In genomic region chr1:39277876-39278275, GRCh38 we compare ENCODE assay signal across 20 cellular contexts.
A peak's percentile ranks its signal among the peaks of the same experiment; 100 is the strongest.
DNase-seq lines count a peak whose midpoint lies in the region; ATAC-seq and TF ChIP-seq lines count a peak whose summit lies in the region.
"Had no signal": no experiment of that assay in that cellular context is flagged by ENCODE, and none has a peak within 500 bp of the region (broad histone marks: within the 10 kb centered on the region; RNA-seq: fewer than 3 reads in every experiment).

No MANE protein-coding gene starts in this region.

- H3K27me3 Mint-ChIP-seq in CD8-positive, alpha-beta memory T cell, result no peaks in the 10 kb centered on the region
- peaks cover 80% of the 10 kb centered on the region for H3K27me3 Mint-ChIP-seq in endodermal cell (ENCODE audit: insufficient read depth)
- H3K27me3 Mint-ChIP-seq in natural killer cell treated with Interleukin-12 subunit alpha and Interleukin-12 subunit beta and Interleukin-15 and Interleukin-18, amount 100 ng/mL, for 72 hours, result no peaks in the 10 kb centered on the region

- H3K9me3 Mint-ChIP-seq in CD8-positive, alpha-beta memory T cell, result no peaks in the 10 kb centered on the region
- H3K9me3 Mint-ChIP-seq in endodermal cell, result no peaks in the 10 kb centered on the region
- H3K9me3 Mint-ChIP-seq in natural killer cell treated with Interleukin-12 subunit alpha and Interleukin-12 subunit beta and Interleukin-15 and Interleukin-18, amount 100 ng/mL, for 72 hours, result no peaks in the 10 kb centered on the region

- no peak overlapping the region for H3K4me3 Mint-ChIP-seq in CD8-positive, alpha-beta memory T cell
- H3K4me3 Mint-ChIP-seq in endodermal cell, result no peak overlapping the region
- no peak overlapping the region for H3K4me3 Mint-ChIP-seq in natural killer cell treated with Interleukin-12 subunit alpha and Interleukin-12 subunit beta and Interleukin-15 and Interleukin-18, amount 100 ng/mL, for 72 hours

- H3K36me3 Mint-ChIP-seq in CD8-positive, alpha-beta memory T cell, result peaks cover 0 to 21% (median 5%) of the 10 kb centered on the region in 3 donors
- H3K36me3 Mint-ChIP-seq in endodermal cell (ENCODE audit: low read depth), result peaks cover 6% of the 10 kb centered on the region
- H3K36me3 Mint-ChIP-seq in natural killer cell treated with Interleukin-12 subunit alpha and Interleukin-12 subunit beta and Interleukin-15 and Interleukin-18, amount 100 ng/mL, for 72 hours, result peaks cover 7% of the 10 kb centered on the region

- H3K36me3 ChIP-seq in CD8-positive, alpha-beta memory T cell (ENCODE audit: insufficient read depth, low read length), result peaks cover 10% of the 10 kb centered on the region
- H3K36me3 ChIP-seq in HUES64 (ENCODE audit: insufficient read depth, low read length), result peaks cover 9% of the 10 kb centered on the region
- H3K36me3 ChIP-seq in endodermal cell (ENCODE audit: control insufficient read depth, insufficient read depth, low read length), result peaks cover 5% of the 10 kb centered on the region
- H3K36me3 ChIP-seq: prostate gland had no signal

- H3K27ac ChIP-seq in CD8-positive, alpha-beta memory T cell (ENCODE audit: low read depth, low read length), result no peak overlapping the region
- H3K27ac ChIP-seq in HUES64 (ENCODE audit: low read depth, low read length), result peak overlapping the region; percentile 14; the same call in 1 of the 2 replicates
- H3K27ac ChIP-seq in endodermal cell (ENCODE audit: low read depth, low read length), result no peak overlapping the region
- H3K27ac ChIP-seq: adrenal gland, esophagus muscularis mucosa, left ventricle myocardium inferior, prostate gland, tibial artery had no signal

- H3K9ac ChIP-seq in HUES64 (ENCODE audit: low read depth, low read length) (no peak overlapping the region), endodermal cell (ENCODE audit: extremely low read depth, low read length, poor library complexity, severe bottlenecking) (no peak overlapping the region)

- H3K4me1 Mint-ChIP-seq in CD8-positive, alpha-beta memory T cell, result peaks cover 52 to 57% (median 54%) of the 10 kb centered on the region in 3 donors
- H3K4me1 Mint-ChIP-seq in endodermal cell, result peaks cover 44% of the 10 kb centered on the region
- H3K4me1 Mint-ChIP-seq in natural killer cell treated with Interleukin-12 subunit alpha and Interleukin-12 subunit beta and Interleukin-15 and Interleukin-18, amount 100 ng/mL, for 72 hours (ENCODE audit: low read depth in 2 of 2), result peaks cover 19 to 21% of the 10 kb centered on the region in 2 donors

- H3K4me1 ChIP-seq in CD8-positive, alpha-beta memory T cell (ENCODE audit: insufficient read depth, low read length), result peaks cover 22% of the 10 kb centered on the region
- H3K4me1 ChIP-seq in HUES64 (ENCODE audit: insufficient read depth, low read length) (peaks cover 42% of the 10 kb centered on the region), endodermal cell (ENCODE audit: control insufficient read depth, insufficient read depth, low read length) (no peaks in the 10 kb centered on the region)
- H3K4me1 ChIP-seq: prostate gland had no signal

- no peak overlapping the region for H3K4me3 ChIP-seq in CD8-positive, alpha-beta memory T cell (ENCODE audit: low read length)
- H3K4me3 ChIP-seq in HUES64 (ENCODE audit: low read length) (no peak overlapping the region), endodermal cell (ENCODE audit: low read length) (no peak overlapping the region)
- H3K4me3 ChIP-seq: adrenal gland, esophagus muscularis mucosa, left ventricle myocardium inferior, prostate gland, tibial artery had no signal

- CTCF ChIA-PET in CD8-positive, alpha-beta memory T cell (lab: Charles Lee), result interaction anchor here (1.0 to 2.1 kb wide), 3 partner anchors 85 to 94 kb away, joined by 4 to 5 read pairs (median 4); no protein-coding TSS in a partner anchor

- no peaks in the 10 kb centered on the region for H3K9me3 ChIP-seq in CD8-positive, alpha-beta memory T cell (ENCODE audit: low read length)
- H3K9me3 ChIP-seq in HUES64 (ENCODE audit: insufficient read depth, low read depth, low read length) (no peaks in the 10 kb centered on the region), endodermal cell (ENCODE audit: control insufficient read depth, low read length) (no peaks in the 10 kb centered on the region)
- H3K9me3 ChIP-seq: adrenal gland, esophagus muscularis mucosa, left ventricle myocardium inferior, prostate gland, tibial artery had no signal

- peak overlapping the region; percentile 24 to 82 (median 58) for H3K27ac Mint-ChIP-seq in CD8-positive, alpha-beta memory T cell
- peak overlapping the region; percentile 14 for H3K27ac Mint-ChIP-seq in endodermal cell
- H3K27ac Mint-ChIP-seq in natural killer cell treated with Interleukin-12 subunit alpha and Interleukin-12 subunit beta and Interleukin-15 and Interleukin-18, amount 100 ng/mL, for 72 hours, result peak overlapping the region; percentile 28 to 40

- no peak for TF ChIP-seq CTCF in endodermal cell (conservative IDR thresholded peaks at IDR 0.05)

- H3K27me3 ChIP-seq in CD8-positive, alpha-beta memory T cell (ENCODE audit: insufficient read depth, low read length, poor library complexity, severe bottlenecking), result no peaks in the 10 kb centered on the region
- H3K27me3 ChIP-seq in HUES64 (ENCODE audit: insufficient read depth, low read length), result no peaks in the 10 kb centered on the region
- H3K27me3 ChIP-seq in endodermal cell (ENCODE audit: control insufficient read depth, insufficient read depth, low read length, poor library complexity, severe bottlenecking), result peaks cover 90% of the 10 kb centered on the region
- H3K27me3 ChIP-seq: adrenal gland, esophagus muscularis mucosa, tibial artery had no signal

- POLR2A ChIA-PET in CD8-positive, alpha-beta memory T cell (lab: Charles Lee), result no interaction called here

- ATAC-seq in natural killer cell treated with Interleukin-12 subunit alpha and Interleukin-12 subunit beta and Interleukin-15 and Interleukin-18, amount 100 ng/mL, for 72 hours, result no peak
- ATAC-seq in GM21367 (IDR thresholded peaks at IDR 0.05; ENCODE audit: unreplicated experiment), result no peak

- no peak for DNase-seq in CD8-positive, alpha-beta memory T cell
- DNase-seq in endodermal cell (no peak), ecto neural progenitor cell (ENCODE audit: low spot score) (no peak), cerebellum (ENCODE audit: low spot score) (no peak)
- DNase-seq in natural killer cell treated with Interleukin-12 subunit alpha and Interleukin-12 subunit beta and Interleukin-15 and Interleukin-18, amount 100 ng/mL, for 72 hours (ENCODE audit: low spot score), result no peak
- DNase-seq: activated CD4-positive, alpha-beta T cell treated with anti-CD3 and anti-CD28 coated beads for 48 hours; activated effector memory CD4-positive, alpha-beta T cell treated with Interleukin-2 at 50 U/mL for 16 hours; adrenal gland; HCEC 1CT; left ventricle myocardium inferior; MV-4-11; NCI-H1930; stimulated activated CD4-positive, alpha-beta T cell treated with anti-CD3 and anti-CD28 coated beads, Interleukin-1b, Interleukin-23, amount 100 ng/mL, for 48 hours; stimulated activated naive CD4-positive, alpha-beta T cell; SW 1271; tibial artery had no signal
